ENCODE assay signal across 9 cellular contexts in the genomic region with DNA sequence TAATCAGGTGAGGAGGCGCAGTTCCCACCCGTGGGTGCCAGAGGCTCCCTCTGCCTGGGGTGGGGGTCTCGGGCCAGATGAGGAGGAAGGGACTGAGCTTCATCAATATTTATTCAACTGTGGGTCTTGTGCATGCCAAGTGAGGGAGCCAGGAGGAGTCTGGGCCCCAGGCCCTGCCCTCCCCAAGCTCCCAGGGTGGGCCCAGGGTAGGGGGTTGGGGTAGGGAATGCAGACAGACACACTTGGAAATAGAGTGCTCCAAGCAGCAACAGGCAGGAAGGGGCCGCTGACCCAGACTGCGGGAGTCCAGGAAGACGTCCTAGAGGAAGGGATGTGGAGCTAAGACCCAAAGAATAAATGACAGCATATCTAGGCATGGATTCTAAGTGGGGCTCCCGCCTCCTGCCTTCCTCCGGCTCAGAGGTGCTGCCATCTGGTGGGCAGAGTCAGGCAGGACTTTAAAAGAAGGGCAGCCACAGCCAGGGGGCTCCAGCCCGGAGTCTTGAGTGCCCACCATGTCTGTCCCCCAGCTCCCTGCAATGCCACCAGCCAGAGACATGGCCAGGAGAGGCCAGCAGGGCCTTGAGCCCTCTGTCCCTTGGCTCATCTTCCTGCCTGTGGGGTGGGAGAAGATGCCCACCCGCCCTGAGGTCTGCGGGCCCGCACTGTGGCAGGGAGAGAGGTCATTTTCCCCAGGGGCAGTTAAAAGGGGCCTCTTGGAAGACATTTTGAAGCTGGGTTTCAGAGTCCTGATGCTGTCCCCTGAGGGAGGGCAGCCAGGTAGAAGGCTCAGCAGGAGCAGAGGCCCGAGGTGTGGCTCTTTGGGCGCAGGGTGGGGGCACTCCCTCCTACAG.
A peak's percentile ranks its signal among the peaks of the same experiment; 100 is the strongest.
DNase-seq lines count a peak whose midpoint lies in the region; ATAC-seq and TF ChIP-seq lines count a peak whose summit lies in the region.
"Had no signal": no experiment of that assay in that cellular context is flagged by ENCODE, and none has a peak within 500 bp of the region (broad histone marks: within the 10 kb centered on the region; RNA-seq: fewer than 3 reads in every experiment).

No MANE protein-coding gene starts in this region.

- intact Hi-C loops in Right ventricle myocardium inferior (cut with DNase I) (loop anchor here (2.0 to 5.0 kb wide), 3 partner anchors 277 to 404 kb away; no protein-coding TSS in a partner anchor), cardiac septum (cut with DNase I) (loop anchor here (1.0 to 5.0 kb wide), 3 partner anchors 277 to 405 kb away; no protein-coding TSS in a partner anchor)

- peak; percentile 87 for TF ChIP-seq RAD21 in neural cell (conservative IDR thresholded peaks at IDR 0.05)

- no peaks in the 10 kb centered on the region for H3K4me1 ChIP-seq in thoracic aorta (ENCODE audit: control insufficient read depth in 1 of 2, low read depth in 2 of 2)

- H3K9me2 ChIP-seq in neural cell (ENCODE audit: insufficient read depth, low read length), result no peaks in the 10 kb centered on the region

- no peaks in the 10 kb centered on the region for H3F3A ChIP-seq in neural cell (ENCODE audit: insufficient read depth, low read length, poor library complexity, severe bottlenecking)

- H3K79me2 ChIP-seq in neural cell (replicated peaks; ENCODE audit: insufficient read depth, low read length), result no peaks in the 10 kb centered on the region

- TF ChIP-seq POLR2A in erythroblast (IDR thresholded peaks at IDR 0.05; ENCODE audit: low read length), result no peak

- no peak overlapping the region for H3K4me2 ChIP-seq in neural cell (ENCODE audit: low read length)

- peaks cover under 1% of the 10 kb centered on the region for H3K9me3 ChIP-seq in neural cell (ENCODE audit: low read length)
- peaks cover 1% of the 10 kb centered on the region for H3K9me3 ChIP-seq in thoracic aorta

- no peaks in the 10 kb centered on the region for H3K36me3 ChIP-seq in neural cell (ENCODE audit: insufficient read depth, low read length)
- H3K36me3 ChIP-seq in thoracic aorta, result no peaks in the 10 kb centered on the region

- H3K27ac ChIP-seq in neural cell (ENCODE audit: low read length), result no peak overlapping the region
- no peak overlapping the region for H3K27ac ChIP-seq in thoracic aorta

- H3K9ac ChIP-seq in neural cell (ENCODE audit: low read length), result no peak overlapping the region

- H2AFZ ChIP-seq in neural cell (ENCODE audit: low read depth, low read length), result no peak overlapping the region

- no peaks in the 10 kb centered on the region for H3K27me3 ChIP-seq in neural cell (ENCODE audit: insufficient read depth, low read depth, low read length)
- no peaks in the 10 kb centered on the region for H3K27me3 ChIP-seq in thoracic aorta (replicated peaks; ENCODE audit: insufficient read depth)

- TF ChIP-seq EP300 in neural cell (conservative IDR thresholded peaks at IDR 0.05; ENCODE audit: poor library complexity, severe bottlenecking), result no peak

- no peak overlapping the region for H3K4me3 ChIP-seq in neural cell (ENCODE audit: low read length)
- no peak overlapping the region for H3K4me3 ChIP-seq in thoracic aorta

- peak; percentile 46 for ATAC-seq in Right ventricle myocardium inferior
- ATAC-seq in thoracic aorta (ENCODE audit: insufficient number of reproducible peaks, low FRiP score, low read depth), result no peak
- ATAC-seq in GM21381 (IDR thresholded peaks at IDR 0.05; ENCODE audit: unreplicated experiment), result no peak
- ATAC-seq: left colon had no signal

- TF ChIP-seq CTCF in neural cell (IDR thresholded peaks at IDR 0.05; ENCODE audit: poor library complexity, severe bottlenecking), result peak; percentile 91
- TF ChIP-seq CTCF in thoracic aorta (IDR thresholded peaks at IDR 0.05), result peak; percentile 53

- no peaks in the 10 kb centered on the region for H4K20me1 ChIP-seq in neural cell (ENCODE audit: insufficient read depth)

- no peak for DNase-seq in Right ventricle myocardium inferior (ENCODE audit: missing footprints)
- no peak for DNase-seq in cardiac septum (ENCODE audit: low spot score)
- peak; percentile 12 for DNase-seq in NCI-H345 treated with DMSO at 0.1 percent for 48 hours (lab: John Stamatoyannopoulos, UW; ENCODE audit: unreplicated experiment)
- DNase-seq in activated CD8-positive, alpha-beta memory T cell treated with anti-CD3 and anti-CD28 coated beads, Interleukin-2, amount 50 U/mL, for 24 hours (ENCODE audit: extremely low read depth), result peak; percentile 8
- peak; percentile 44 to 57 for DNase-seq in erythroblast (lab: John Stamatoyannopoulos, UW)
- no peak for DNase-seq in thoracic aorta (ENCODE audit: low spot score)

TF ChIP-seq in neural cell, 6 proteins besides CTCF, POLR2A, EP300 and RAD21:
- TF ChIP-seq SMC3 (conservative IDR thresholded peaks at IDR 0.05; ENCODE audit: poor library complexity) (peak; percentile 96), POLR2AphosphoS5 (IDR thresholded peaks at IDR 0.05) (no peak)

Comparison
In these comparisons a context has a peak if more than half of its experiments do, and no peak if none do; other contexts are left out.
1. DNase-seq: peak in NCI-H345 treated with DMSO at 0.1 percent for 48 hours (single experiment), activated CD8-positive, alpha-beta memory T cell treated with anti-CD3 and anti-CD28 coated beads, Interleukin-2, amount 50 U/mL, for 24 hours (single experiment) and erythroblast (2 of 2); none in Right ventricle myocardium inferior (single experiment), cardiac septum (single experiment) and thoracic aorta (single experiment).